Comparison of ENCODE assay signal across 12 cellular contexts in the genomic region with DNA sequence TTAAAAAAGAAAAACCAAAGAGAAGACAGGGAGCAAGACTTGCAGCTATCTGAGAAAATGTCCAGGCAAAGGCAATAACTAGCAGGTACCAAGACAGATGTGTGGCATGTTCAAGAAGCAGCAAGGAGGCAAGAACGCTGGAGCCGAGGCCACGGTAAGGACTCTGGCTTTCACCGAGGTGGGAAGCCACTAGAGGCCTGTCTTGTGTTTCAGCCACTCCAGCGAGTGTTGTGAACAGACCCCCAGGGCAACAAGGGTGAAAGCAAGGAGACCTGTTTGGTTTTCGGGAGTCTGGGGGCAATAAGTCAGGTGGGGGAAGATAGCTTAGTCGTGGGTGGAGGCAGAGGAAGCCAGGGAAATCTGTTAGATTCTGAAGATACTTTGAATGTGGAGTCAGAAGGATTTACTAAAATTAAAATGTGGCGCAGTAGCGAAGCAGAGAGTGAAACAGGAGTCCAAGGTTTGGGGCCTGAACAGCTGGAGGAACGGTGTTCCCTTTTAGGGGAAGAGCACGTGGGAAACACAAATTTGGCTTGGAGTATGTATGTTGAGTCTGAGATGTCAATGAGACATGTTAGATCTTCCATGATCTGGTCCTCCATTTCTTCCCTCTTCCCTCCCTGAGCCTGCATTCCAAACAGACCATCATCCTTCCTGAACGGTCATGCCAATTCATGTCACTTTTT. TPM values are rescaled to one million over a fixed set of nuclear protein-coding genes. Genes with fewer than 3 reads are reported as not detected.
A peak's percentile ranks its signal among the peaks of the same experiment; 100 is the strongest.
DNase-seq lines count a peak whose midpoint lies in the region; ATAC-seq and TF ChIP-seq lines count a peak whose summit lies in the region.
"Had no signal": no experiment of that assay in that cellular context is flagged by ENCODE, and none has a peak within 500 bp of the region (broad histone marks: within the 10 kb centered on the region; RNA-seq: fewer than 3 reads in every experiment).

No MANE protein-coding gene starts in this region.

- peaks cover 53% of the 10 kb centered on the region for H3K36me3 Mint-ChIP-seq in CD4-positive, CD25-positive, alpha-beta regulatory T cell
- H3K36me3 Mint-ChIP-seq in IgD-negative memory B cell, result no peaks in the 10 kb centered on the region

- no peak overlapping the region for H4K12ac ChIP-seq in trophoblast cell (ENCODE audit: low read depth, low read length)

- H2AK5ac ChIP-seq in trophoblast cell (ENCODE audit: low read length), result no peak overlapping the region

- H3K27ac ChIP-seq in CD4-positive, CD25-positive, alpha-beta regulatory T cell (ENCODE audit: insufficient read depth, low read length, poor library complexity, severe bottlenecking), result peak overlapping the region; percentile 26
- H3K27ac ChIP-seq in coronary artery (peak overlapping the region; percentile 86 to 99), trophoblast cell (ENCODE audit: low read depth, low read length) (no peak overlapping the region)
- no peak overlapping the region for H3K27ac ChIP-seq in effector memory CD4-positive, alpha-beta T cell (ENCODE audit: insufficient read depth, low read length, poor library complexity, severe bottlenecking)

- no peaks in the 10 kb centered on the region for H3K27me3 ChIP-seq in CD4-positive, CD25-positive, alpha-beta regulatory T cell (ENCODE audit: control insufficient read depth, insufficient read depth, low read length)
- H3K27me3 ChIP-seq in trophoblast cell (ENCODE audit: insufficient read depth, low read length), result no peaks in the 10 kb centered on the region
- H3K27me3 ChIP-seq in effector memory CD4-positive, alpha-beta T cell (replicated peaks; ENCODE audit: control insufficient read depth, insufficient read depth, low read length, poor library complexity, severe bottlenecking), result no peaks in the 10 kb centered on the region

- peak overlapping the region; percentile 85 to 95 (median 86) for H3K27ac Mint-ChIP-seq in CD4-positive, CD25-positive, alpha-beta regulatory T cell
- H3K27ac Mint-ChIP-seq in IgD-negative memory B cell, result peak overlapping the region in 2 of 3 donors; percentile 53 to 99

- WGBS in trophoblast cell (ENCODE audit: extremely low coverage, insufficient coverage, insufficient read length), result no CpG with 5 or more reads among the region's 12 CpGs

- peak overlapping the region; percentile 89 for H3K4ac ChIP-seq in trophoblast cell (ENCODE audit: low read depth, low read length)

- H3K23ac ChIP-seq in trophoblast cell (ENCODE audit: low read length), result no peak overlapping the region

- no peak overlapping the region for H4K91ac ChIP-seq in trophoblast cell (ENCODE audit: low read depth, low read length)

- peaks cover 32 to 92% (median 69%) of the 10 kb centered on the region in 4 donors for H3K4me1 Mint-ChIP-seq in CD4-positive, CD25-positive, alpha-beta regulatory T cell
- peaks cover 39 to 57% (median 57%) of the 10 kb centered on the region in 3 donors for H3K4me1 Mint-ChIP-seq in IgD-negative memory B cell

- H3K79me1 ChIP-seq in trophoblast cell (ENCODE audit: low read length), result peaks cover 20% of the 10 kb centered on the region

- peak overlapping the region; percentile 84 to 99 (median 96) for H3K4me3 Mint-ChIP-seq in CD4-positive, CD25-positive, alpha-beta regulatory T cell
- peak overlapping the region in 2 of 4 donors; percentile 77 to 98 for H3K4me3 Mint-ChIP-seq in IgD-negative memory B cell

- H2BK12ac ChIP-seq in trophoblast cell (ENCODE audit: low read length), result no peak overlapping the region

- no peaks in the 10 kb centered on the region for H3K9me3 ChIP-seq in CD4-positive, CD25-positive, alpha-beta regulatory T cell (ENCODE audit: control insufficient read depth in 2 of 2, low read length in 2 of 2)
- no peaks in the 10 kb centered on the region for H3K9me3 ChIP-seq in trophoblast cell (ENCODE audit: insufficient read depth, low read depth, low read length)
- no peaks in the 10 kb centered on the region for H3K9me3 ChIP-seq in effector memory CD4-positive, alpha-beta T cell (ENCODE audit: control insufficient read depth, low read length)
- H3K9me3 ChIP-seq: HAP-1 had no signal

- TF ChIP-seq CTCF in coronary artery (IDR thresholded peaks at IDR 0.05), result no peak

- no peak for DNase-seq in CD4-positive, CD25-positive, alpha-beta regulatory T cell
- DNase-seq in coronary artery (ENCODE audit: low spot score) (no peak), trophoblast cell (no peak)
- no peak for DNase-seq in effector memory CD4-positive, alpha-beta T cell
- no peak for DNase-seq in stimulated activated CD4-positive, alpha-beta T cell treated with anti-CD3 and anti-CD28 coated beads, Interleukin-4, amount 100 ng/mL, for 4 hours
- DNase-seq in stimulated activated CD4-positive, alpha-beta T cell treated with anti-CD3 and anti-CD28 coated beads, Interleukin-15, amount 100 ng/mL, for 24 hours, result no peak
- DNase-seq: midbrain, NCI-H1930 had no signal

- no peak overlapping the region for H2AFZ ChIP-seq in trophoblast cell (ENCODE audit: insufficient read depth, low read length, poor library complexity)

- H3K36me3 ChIP-seq in CD4-positive, CD25-positive, alpha-beta regulatory T cell (ENCODE audit: control insufficient read depth, insufficient read depth, low read length), result peaks cover 67% of the 10 kb centered on the region
- H3K36me3 ChIP-seq in trophoblast cell (ENCODE audit: control insufficient read depth in 1 of 2, insufficient read depth in 2 of 2, low read length in 2 of 2), result peaks cover 63 to 71% of the 10 kb centered on the region in 2 experiments
- H3K36me3 ChIP-seq in effector memory CD4-positive, alpha-beta T cell (ENCODE audit: control insufficient read depth, insufficient read depth, low read length), result peaks cover 53% of the 10 kb centered on the region

- no peak overlapping the region for H4K8ac ChIP-seq in trophoblast cell (ENCODE audit: low read depth, low read length)

- no peak overlapping the region for H3K14ac ChIP-seq in trophoblast cell (ENCODE audit: low read length)

- no peaks in the 10 kb centered on the region for H3K9me3 Mint-ChIP-seq in CD4-positive, CD25-positive, alpha-beta regulatory T cell
- H3K9me3 Mint-ChIP-seq in IgD-negative memory B cell, result no peaks in the 10 kb centered on the region

- H3K4me3 ChIP-seq in CD4-positive, CD25-positive, alpha-beta regulatory T cell (ENCODE audit: low read depth, low read length), result peak overlapping the region; percentile 83
- H3K4me3 ChIP-seq in coronary artery, result peak overlapping the region; percentile 97
- no peak overlapping the region for H3K4me3 ChIP-seq in trophoblast cell (ENCODE audit: low read depth, low read length)
- no peak overlapping the region for H3K4me3 ChIP-seq in effector memory CD4-positive, alpha-beta T cell (ENCODE audit: insufficient read depth, low read depth, low read length, poor library complexity, severe bottlenecking)
- H3K4me3 ChIP-seq: HAP-1, smooth muscle cell had no signal

- H3K4me2 ChIP-seq in trophoblast cell (ENCODE audit: low read length), result no peak overlapping the region

- peaks cover 90% of the 10 kb centered on the region for H3K4me1 ChIP-seq in CD4-positive, CD25-positive, alpha-beta regulatory T cell (ENCODE audit: control insufficient read depth, insufficient read depth, low read length, poor library complexity, severe bottlenecking)
- peaks cover 36 to 49% of the 10 kb centered on the region in 2 experiments for H3K4me1 ChIP-seq in trophoblast cell (ENCODE audit: control insufficient read depth in 1 of 2, insufficient read depth in 2 of 2, low read length in 2 of 2)
- H3K4me1 ChIP-seq in effector memory CD4-positive, alpha-beta T cell (ENCODE audit: control insufficient read depth, insufficient read depth, low read length, poor library complexity, severe bottlenecking), result peaks cover 71% of the 10 kb centered on the region

- no peak overlapping the region for H3K9ac ChIP-seq in trophoblast cell (ENCODE audit: low read length)

- H2BK120ac ChIP-seq in trophoblast cell (ENCODE audit: insufficient read depth, low read length, poor library complexity), result no peak overlapping the region

- no peak overlapping the region for H2BK5ac ChIP-seq in trophoblast cell (ENCODE audit: low read depth, low read length, poor library complexity)

- H3K79me2 ChIP-seq in trophoblast cell (ENCODE audit: control insufficient read depth, insufficient read depth, low read length, poor library complexity), result peaks cover 70% of the 10 kb centered on the region

- peaks cover 4% of the 10 kb centered on the region for H3K27me3 Mint-ChIP-seq in CD4-positive, CD25-positive, alpha-beta regulatory T cell
- peaks cover 1% of the 10 kb centered on the region for H3K27me3 Mint-ChIP-seq in IgD-negative memory B cell

- H3K18ac ChIP-seq in trophoblast cell (ENCODE audit: low read length), result no peak overlapping the region

- no peak for ATAC-seq in CD4-positive, CD25-positive, alpha-beta regulatory T cell (ENCODE audit: low read depth in 2 of 2)
- no peak for ATAC-seq in GM18909 (IDR thresholded peaks at IDR 0.05; ENCODE audit: poor library complexity, unreplicated experiment)

RNA-seq across cellular contexts. Expression of gene WDR1, which starts 3.1 kb away (rescaled TPM):
- 326 TPM for total RNA-seq in CD4-positive, CD25-positive, alpha-beta regulatory T cell
- polyA plus RNA-seq in CD4-positive, CD25-positive, alpha-beta regulatory T cell, result 100 to 1,000 TPM; 312 to 422 (median 370) TPM
- 213 TPM for polyA plus RNA-seq in IgD-negative memory B cell
- 349 and 360 TPM in 2 replicates for polyA plus RNA-seq in trophoblast cell (2013)

Comparison
In these comparisons a context has a peak if more than half of its experiments do, and no peak if none do; other contexts are left out.
1. H3K27ac ChIP-seq: peak in CD4-positive, CD25-positive, alpha-beta regulatory T cell (single experiment) and coronary artery (2 of 2); none in trophoblast cell (single experiment) and effector memory CD4-positive, alpha-beta T cell (single experiment).
2. H3K4me3 ChIP-seq: peak in CD4-positive, CD25-positive, alpha-beta regulatory T cell (single experiment) and coronary artery (single experiment); none in trophoblast cell (single experiment) and effector memory CD4-positive, alpha-beta T cell (single experiment).